In the genomic region with DNA sequence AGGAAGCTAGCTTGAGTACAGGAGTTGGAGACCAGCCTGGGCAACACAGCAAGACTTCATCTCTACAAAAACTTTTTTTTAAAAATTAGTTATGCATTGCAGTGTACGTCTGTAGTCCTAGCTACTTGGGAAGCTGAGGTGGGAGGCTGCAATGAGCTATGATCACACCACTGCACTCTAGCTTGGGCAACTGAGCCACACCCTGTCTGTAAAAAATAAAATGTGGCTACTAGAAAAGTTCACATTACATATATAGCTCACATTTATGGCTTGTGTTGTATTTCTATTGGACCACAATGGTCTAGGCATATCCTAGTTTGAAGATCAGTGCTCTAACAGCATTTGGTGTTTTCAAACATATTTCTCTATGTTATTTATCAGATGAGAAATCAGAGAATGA, we compare ENCODE assay signal across 5 cellular contexts.
"Had no signal": no experiment of that assay in that cellular context is flagged by ENCODE, and none has a peak within 500 bp of the region (broad histone marks: within the 10 kb centered on the region; RNA-seq: fewer than 3 reads in every experiment).

No MANE protein-coding gene starts in this region.

- ATAC-seq: HepG2, K562 had no signal

- H3K27me3 Mint-ChIP-seq: IgD-negative memory B cell had no signal

- H3K4me3 Mint-ChIP-seq: IgD-negative memory B cell had no signal

- H3K4me3 ChIP-seq: K562 had no signal

- DNase-seq: IMR-90, KBM-7 had no signal
